ENCODE assay signal across 1 cellular context in the genomic region with DNA sequence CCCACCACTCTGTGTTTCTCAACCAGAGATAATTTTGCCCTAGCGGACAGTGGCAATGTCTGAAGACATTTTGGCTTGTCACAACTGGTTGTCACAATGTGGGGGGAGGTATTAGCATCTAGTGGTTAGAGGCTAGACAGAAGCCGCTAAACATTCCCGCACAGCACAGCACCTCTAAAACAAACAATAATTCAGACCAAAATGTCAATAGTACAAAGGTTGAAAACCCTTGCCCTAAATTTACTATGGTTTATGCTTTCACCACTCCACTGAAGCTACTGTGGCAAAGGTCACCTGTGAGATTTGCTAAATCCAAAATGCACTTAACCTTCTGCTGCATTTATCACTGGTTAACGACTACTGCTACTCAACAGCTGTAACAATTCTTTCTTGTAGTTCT.
A peak's percentile ranks its signal among the peaks of the same experiment; 100 is the strongest.
TF ChIP-seq lines count a peak whose summit lies in the region.

No MANE protein-coding gene starts in this region.

TF ChIP-seq in HepG2, 621 proteins besides CTCF, POLR2A, EP300 and RAD21 (continued from another document):
- TF ChIP-seq ZBED4 (CRISPR knock-in tag; IDR thresholded peaks at IDR 0.05; ENCODE audit: borderline replicate concordance) (no peak), ZNF264 (CRISPR knock-in tag; IDR thresholded peaks at IDR 0.05) (peak; percentile 62; the same call in 1 of the 2 replicates), TEAD3 (CRISPR knock-in tag; optimal IDR thresholded peaks at IDR 0.05; ENCODE audit: borderline replicate concordance) (peak; percentile 80), SMAD1 (CRISPR knock-in tag; IDR thresholded peaks at IDR 0.05; ENCODE audit: borderline replicate concordance, low read depth) (no peak), U2AF2 (IDR thresholded peaks at IDR 0.05; ENCODE audit: low read depth, low read length) (no peak), ATF7-NPFF (CRISPR knock-in tag; IDR thresholded peaks at IDR 0.05; ENCODE audit: low read depth) (no peak), ZNF75D (CRISPR knock-in tag; IDR thresholded peaks at IDR 0.05; ENCODE audit: borderline replicate concordance) (no peak), XRCC5 (optimal IDR thresholded peaks at IDR 0.05; ENCODE audit: low read length) (peak; percentile 49)
- TF ChIP-seq, protein P1, sequence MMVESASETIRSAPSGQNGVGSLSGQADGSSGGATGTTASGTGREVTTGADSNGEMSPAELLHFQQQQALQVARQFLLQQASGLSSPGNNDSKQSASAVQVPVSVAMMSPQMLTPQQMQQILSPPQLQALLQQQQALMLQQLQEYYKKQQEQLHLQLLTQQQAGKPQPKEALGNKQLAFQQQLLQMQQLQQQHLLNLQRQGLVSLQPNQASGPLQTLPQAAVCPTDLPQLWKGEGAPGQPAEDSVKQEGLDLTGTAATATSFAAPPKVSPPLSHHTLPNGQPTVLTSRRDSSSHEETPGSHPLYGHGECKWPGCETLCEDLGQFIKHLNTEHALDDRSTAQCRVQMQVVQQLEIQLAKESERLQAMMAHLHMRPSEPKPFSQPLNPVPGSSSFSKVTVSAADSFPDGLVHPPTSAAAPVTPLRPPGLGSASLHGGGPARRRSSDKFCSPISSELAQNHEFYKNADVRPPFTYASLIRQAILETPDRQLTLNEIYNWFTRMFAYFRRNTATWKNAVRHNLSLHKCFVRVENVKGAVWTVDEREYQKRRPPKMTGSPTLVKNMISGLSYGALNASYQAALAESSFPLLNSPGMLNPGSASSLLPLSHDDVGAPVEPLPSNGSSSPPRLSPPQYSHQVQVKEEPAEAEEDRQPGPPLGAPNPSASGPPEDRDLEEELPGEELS (CRISPR knock-in tag; IDR thresholded peaks at IDR 0.05) = peak; percentile 76
- TF ChIP-seq, protein P2, sequence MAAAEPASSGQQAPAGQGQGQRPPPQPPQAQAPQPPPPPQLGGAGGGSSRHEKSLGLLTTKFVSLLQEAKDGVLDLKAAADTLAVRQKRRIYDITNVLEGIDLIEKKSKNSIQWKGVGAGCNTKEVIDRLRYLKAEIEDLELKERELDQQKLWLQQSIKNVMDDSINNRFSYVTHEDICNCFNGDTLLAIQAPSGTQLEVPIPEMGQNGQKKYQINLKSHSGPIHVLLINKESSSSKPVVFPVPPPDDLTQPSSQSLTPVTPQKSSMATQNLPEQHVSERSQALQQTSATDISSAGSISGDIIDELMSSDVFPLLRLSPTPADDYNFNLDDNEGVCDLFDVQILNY (CRISPR knock-in tag; conservative IDR thresholded peaks at IDR 0.05) = no peak
